In genomic region chr3:16146015-16146730, GRCh38 we compare ENCODE assay signal across 16 cellular contexts. TPM values are rescaled to one million over a fixed set of nuclear protein-coding genes. Genes with fewer than 3 reads are reported as not detected.
DNase-seq lines count a peak whose midpoint lies in the region; ATAC-seq and TF ChIP-seq lines count a peak whose summit lies in the region.
"Had no signal": no experiment of that assay in that cellular context is flagged by ENCODE, and none has a peak within 500 bp of the region (broad histone marks: within the 10 kb centered on the region; RNA-seq: fewer than 3 reads in every experiment).

No MANE protein-coding gene starts in this region.

- no peaks in the 10 kb centered on the region for H3K79me2 ChIP-seq in mesendoderm (ENCODE audit: control insufficient read depth, insufficient read depth, low read length)

- no peak overlapping the region for H2BK120ac ChIP-seq in mesendoderm (ENCODE audit: low read depth, low read length)

- H3K4me2 ChIP-seq in mesendoderm (ENCODE audit: low read length): no peak overlapping the region
- H3K4me2 ChIP-seq: BLaER1 treated with 17β-estradiol and CSF1 and Interleukin-3, amounts not matched to agents 10 nM and 100 nM had no signal

- H4K8ac ChIP-seq in mesendoderm (ENCODE audit: low read depth, low read length): no peak overlapping the region

- no peak for TF ChIP-seq CTCF in esophagus muscularis mucosa (IDR thresholded peaks at IDR 0.05)

- H3K9ac ChIP-seq in mesendoderm (ENCODE audit: low read length): no peak overlapping the region
- H3K9ac ChIP-seq: BLaER1 treated with 17β-estradiol and CSF1 and Interleukin-3, amounts not matched to agents 10 nM and 100 nM had no signal

- no peaks in the 10 kb centered on the region for H3K27me3 ChIP-seq in esophagus muscularis mucosa
- no peaks in the 10 kb centered on the region for H3K27me3 ChIP-seq in mesendoderm (ENCODE audit: insufficient read depth, low read length, poor library complexity)
- H3K27me3 ChIP-seq: BLaER1 treated with 17β-estradiol and CSF1 and Interleukin-3, amounts not matched to agents 10 nM and 100 nM; dorsolateral prefrontal cortex; gastrocnemius medialis had no signal

- no peak overlapping the region for H3K4me3 ChIP-seq in esophagus muscularis mucosa
- H3K4me3 ChIP-seq in mesendoderm (ENCODE audit: low read length): no peak overlapping the region
- H3K4me3 ChIP-seq: BLaER1 treated with 17β-estradiol and CSF1 and Interleukin-3, amounts not matched to agents 10 nM and 100 nM; dorsolateral prefrontal cortex; gastrocnemius medialis had no signal

- no peak for TF ChIP-seq EP300 in esophagus muscularis mucosa (IDR thresholded peaks at IDR 0.05)

- 98% methylated on average over 2 of the region's 2 CpGs for WGBS in esophagus muscularis mucosa
- WGBS in mesendoderm (ENCODE audit: extremely low coverage, insufficient coverage, low lambda C conversion rate): no CpG with 5 or more reads among the region's 2 CpGs

- H3K4me1 ChIP-seq in esophagus muscularis mucosa (peaks cover 22 to 33% (median 33%) of the 10 kb centered on the region in 4 donors), mesendoderm (ENCODE audit: control insufficient read depth, low read depth, low read length) (no peaks in the 10 kb centered on the region)

- ATAC-seq in GM18517 (IDR thresholded peaks at IDR 0.05; ENCODE audit: unreplicated experiment): peak; percentile 55
- peak; percentile 58 for ATAC-seq in GM21447 (IDR thresholded peaks at IDR 0.05; ENCODE audit: unreplicated experiment)
- peak; percentile 61 for ATAC-seq in HG03039 (IDR thresholded peaks at IDR 0.05; ENCODE audit: unreplicated experiment)
- ATAC-seq: gastrocnemius medialis, Right ventricle myocardium inferior had no signal

- H3K23ac ChIP-seq in mesendoderm (ENCODE audit: low read length): no peak overlapping the region

- no peak overlapping the region for H2AK5ac ChIP-seq in mesendoderm (ENCODE audit: low read length)

- no peak overlapping the region for H3K4ac ChIP-seq in mesendoderm (ENCODE audit: low read depth, low read length)

- no peak overlapping the region for H2BK15ac ChIP-seq in mesendoderm (replicated peaks; ENCODE audit: low read depth)

- no peak overlapping the region for H3K27ac ChIP-seq in esophagus muscularis mucosa (replicated peaks in 1 of 4)
- no peak overlapping the region for H3K27ac ChIP-seq in mesendoderm (ENCODE audit: low read depth, low read length)
- H3K27ac ChIP-seq: BLaER1 treated with 17β-estradiol and CSF1 and Interleukin-3, amounts not matched to agents 10 nM and 100 nM had no signal

- no peak overlapping the region for H2BK5ac ChIP-seq in mesendoderm (ENCODE audit: low read length)

- no peak overlapping the region for H4K5ac ChIP-seq in mesendoderm (ENCODE audit: low read length)

- DNase-seq in esophagus muscularis mucosa (ENCODE audit: extremely low spot score) (peak; percentile 80), mesendoderm (no peak), pons (ENCODE audit: low spot score) (no peak), epidermal melanocyte (ENCODE audit: insufficient read length, low spot score) (no peak)
- no peak for DNase-seq in stimulated activated naive CD4-positive, alpha-beta T cell (lab: John Stamatoyannopoulos, UW)
- DNase-seq: activated CD8-positive, alpha-beta memory T cell treated with anti-CD3 and anti-CD28 coated beads, Interleukin-2, amount 50 U/mL, for 48 hours; dorsolateral prefrontal cortex; gastrocnemius medialis; naive B cell; NCI-H146; NCI-H774 had no signal

- H3K36me3 ChIP-seq in esophagus muscularis mucosa: no peaks in the 10 kb centered on the region
- H3K36me3 ChIP-seq in mesendoderm (ENCODE audit: control insufficient read depth, insufficient read depth, low read length): no peaks in the 10 kb centered on the region
- H3K36me3 ChIP-seq: BLaER1 treated with 17β-estradiol and CSF1 and Interleukin-3, amounts not matched to agents 10 nM and 100 nM; gastrocnemius medialis had no signal

- intact Hi-C loops in esophagus muscularis mucosa (cut with DNase I): no loop called here

- no peaks in the 10 kb centered on the region for H3K79me1 ChIP-seq in mesendoderm (ENCODE audit: low read length)

- H3K9me3 ChIP-seq in esophagus muscularis mucosa: no peaks in the 10 kb centered on the region
- H3K9me3 ChIP-seq: gastrocnemius medialis had no signal

- no peak overlapping the region for H3K18ac ChIP-seq in mesendoderm (ENCODE audit: low read length)

- TF ChIP-seq POLR2A in esophagus muscularis mucosa (IDR thresholded peaks at IDR 0.05; ENCODE audit: low read depth): no peak

- H3K56ac ChIP-seq in mesendoderm (ENCODE audit: low read length): no peak overlapping the region

RNA-seq across cellular contexts. Expression of gene GALNT15, which starts 28.3 kb away (rescaled TPM):
- 100 to 1,000 TPM in 3 of 4 donors, 10 to 100 TPM in 1; 76.0 to 320 (median 135) TPM for total RNA-seq in esophagus muscularis mucosa
- 0.01 TPM for polyA plus RNA-seq in mesendoderm (2013, experiment 1 of 2)
- 0.01 TPM for polyA plus RNA-seq in mesendoderm (2013, experiment 2 of 2)
